ENCODE assay signal across 7 cellular contexts in the genomic region with DNA sequence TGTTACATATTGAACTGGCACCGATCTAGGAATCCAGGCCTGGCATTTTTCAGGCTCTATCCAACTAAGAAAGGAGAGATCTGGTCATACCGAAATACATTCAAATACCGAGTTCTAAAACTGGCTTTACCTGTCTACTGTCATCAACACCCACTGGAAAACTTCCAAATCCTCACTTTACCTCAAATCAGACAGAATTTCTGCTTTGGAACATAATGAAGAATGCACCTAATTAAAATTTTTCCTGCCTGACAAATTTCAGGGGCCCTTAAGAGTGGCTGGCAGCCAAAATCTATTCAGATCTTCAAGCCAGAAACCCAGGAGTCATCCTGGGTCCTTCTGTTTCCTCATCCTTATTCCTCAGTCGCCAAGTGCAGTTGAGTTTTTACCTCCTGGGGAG.
"Had no signal": no experiment of that assay in that cellular context is flagged by ENCODE, and none has a peak within 500 bp of the region (broad histone marks: within the 10 kb centered on the region; RNA-seq: fewer than 3 reads in every experiment).

No MANE protein-coding gene starts in this region.

- H3K4me3 ChIP-seq: GM23338 had no signal

- H3K4me3 Mint-ChIP-seq: GM23338, H9 had no signal

- H3K27ac Mint-ChIP-seq: GM23338, H9 had no signal

- ATAC-seq: GM23338 had no signal

- DNase-seq: H9, HCEC 1CT, IMR-90 had no signal

- H3K9me3 Mint-ChIP-seq: GM23338, H9 had no signal

- FAIRE-seq: H1, H54, HTR-8/SVneo had no signal
